Comparison of ENCODE assay signal across 1 cellular context in the genomic region with DNA sequence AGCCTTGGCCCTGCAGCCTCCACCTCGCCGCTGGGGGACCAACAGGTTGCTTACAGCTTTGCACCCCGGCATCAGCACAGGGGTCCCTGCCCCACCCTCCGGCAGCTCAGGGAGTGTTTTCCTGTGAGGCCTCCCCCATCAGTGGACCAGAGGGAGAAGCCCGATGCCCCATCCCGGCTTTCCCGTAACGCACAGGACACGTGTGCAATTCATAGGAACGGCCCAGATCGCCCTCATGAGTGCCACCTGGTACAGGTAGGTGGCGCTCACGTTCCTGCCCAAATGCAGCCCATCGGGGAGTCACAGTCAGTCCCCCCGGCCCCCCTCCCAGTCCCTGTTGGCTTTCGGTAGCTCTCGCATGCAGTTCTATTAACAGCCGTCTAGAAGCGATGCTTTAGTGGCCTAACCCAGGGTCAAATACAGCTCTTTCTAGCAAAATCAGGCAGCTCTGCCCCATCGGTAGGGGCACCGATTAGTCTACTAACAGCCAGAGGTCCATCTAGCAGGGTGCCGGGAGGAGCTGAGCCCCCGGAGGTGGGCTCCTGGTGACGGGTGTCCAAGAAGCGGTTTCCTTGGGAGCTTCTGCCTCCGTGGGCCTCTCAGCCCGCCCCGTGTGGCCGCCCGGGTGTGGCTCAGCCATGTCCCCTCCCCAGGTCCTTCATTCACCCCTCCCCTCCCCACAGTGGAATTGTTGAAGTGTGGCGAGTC.
TF ChIP-seq lines count a peak whose summit lies in the region.

No MANE protein-coding gene starts in this region.

TF ChIP-seq in K562, 482 proteins besides CTCF, POLR2A, EP300 and RAD21 (continued from another document and continues in another):
- TF ChIP-seq ZNF407 (IDR thresholded peaks at IDR 0.05; ENCODE audit: low read depth) (no peak), ELK3 (CRISPR knock-in tag; IDR thresholded peaks at IDR 0.05) (no peak), CC2D1A (IDR thresholded peaks at IDR 0.05) (no peak), RAD51 (IDR thresholded peaks at IDR 0.05; ENCODE audit: borderline replicate concordance, low read depth) (peak; percentile 23; the same call in 1 of the 2 replicates), JUN (IDR thresholded peaks at IDR 0.05; ENCODE audit: borderline replicate concordance, low read depth, low read length) (no peak), JUN (CRISPR knock-in tag; IDR thresholded peaks at IDR 0.05; ENCODE audit: borderline replicate concordance) (no peak), BRCA1 (IDR thresholded peaks at IDR 0.05) (no peak), BRCA1 (CRISPR knock-in tag; IDR thresholded peaks at IDR 0.05) (no peak), MTA3 (IDR thresholded peaks at IDR 0.05; ENCODE audit: borderline replicate concordance) (peak; percentile 19; the same call in 1 of the 2 replicates), MAZ (CRISPR knock-in tag; conservative IDR thresholded peaks at IDR 0.05 in 1 of 2, IDR thresholded peaks at IDR 0.05 in 1 of 2) (peak in 1 of 2 experiments; percentile 54; a peak in 1 of 4 replicates), ZNF766 (CRISPR knock-in tag; conservative IDR thresholded peaks at IDR 0.05) (no peak), RBM17 (IDR thresholded peaks at IDR 0.05; ENCODE audit: borderline replicate concordance, low read depth, low read length) (no peak), SREBF1 (IDR thresholded peaks at IDR 0.05; ENCODE audit: borderline replicate concordance, low read depth, low read length) (no peak), FUS (optimal IDR thresholded peaks at IDR 0.05; ENCODE audit: low read depth, low read length) (no peak), GTF2A2 (tag; IDR thresholded peaks at IDR 0.05) (no peak), HMG20A (CRISPR knock-in tag; conservative IDR thresholded peaks at IDR 0.05) (no peak), TRIM24 (IDR thresholded peaks at IDR 0.05) (no peak), PRMT5 (CRISPR knock-in tag; IDR thresholded peaks at IDR 0.05) (no peak), USF2 (CRISPR knock-in tag; IDR thresholded peaks at IDR 0.05) (peak; percentile 64), KLF1 (tag; IDR thresholded peaks at IDR 0.05) (no peak), RBM14 (IDR thresholded peaks at IDR 0.05; ENCODE audit: borderline replicate concordance, insufficient read depth, low read depth, low read length) (no peak), ETV5 (CRISPR knock-in tag; IDR thresholded peaks at IDR 0.05; ENCODE audit: low read depth) (no peak), POLR2G (IDR thresholded peaks at IDR 0.05; ENCODE audit: low read depth, low read length) (0 out of 2 replicates have a peak, but pooled peaks have one; percentile 15), TAF7 (tag; IDR thresholded peaks at IDR 0.05) (no peak), RBBP5 (IDR thresholded peaks at IDR 0.05; ENCODE audit: borderline replicate concordance, insufficient read depth, low read length, poor library complexity, severe bottlenecking) (no peak)
- TF ChIP-seq, protein P1, sequence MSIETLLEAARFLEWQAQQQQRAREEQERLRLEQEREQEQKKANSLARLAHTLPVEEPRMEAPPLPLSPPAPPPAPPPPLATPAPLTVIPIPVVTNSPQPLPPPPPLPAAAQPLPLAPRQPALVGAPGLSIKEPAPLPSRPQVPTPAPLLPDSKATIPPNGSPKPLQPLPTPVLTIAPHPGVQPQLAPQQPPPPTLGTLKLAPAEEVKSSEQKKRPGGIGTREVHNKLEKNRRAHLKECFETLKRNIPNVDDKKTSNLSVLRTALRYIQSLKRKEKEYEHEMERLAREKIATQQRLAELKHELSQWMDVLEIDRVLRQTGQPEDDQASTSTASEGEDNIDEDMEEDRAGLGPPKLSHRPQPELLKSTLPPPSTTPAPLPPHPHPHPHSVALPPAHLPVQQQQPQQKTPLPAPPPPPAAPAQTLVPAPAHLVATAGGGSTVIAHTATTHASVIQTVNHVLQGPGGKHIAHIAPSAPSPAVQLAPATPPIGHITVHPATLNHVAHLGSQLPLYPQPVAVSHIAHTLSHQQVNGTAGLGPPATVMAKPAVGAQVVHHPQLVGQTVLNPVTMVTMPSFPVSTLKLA (conservative IDR thresholded peaks at IDR 0.05) = 0 out of 4 replicates have a peak, but pooled peaks of 1 of the 2 experiments have one; percentile 31
- TF ChIP-seq, protein P2, sequence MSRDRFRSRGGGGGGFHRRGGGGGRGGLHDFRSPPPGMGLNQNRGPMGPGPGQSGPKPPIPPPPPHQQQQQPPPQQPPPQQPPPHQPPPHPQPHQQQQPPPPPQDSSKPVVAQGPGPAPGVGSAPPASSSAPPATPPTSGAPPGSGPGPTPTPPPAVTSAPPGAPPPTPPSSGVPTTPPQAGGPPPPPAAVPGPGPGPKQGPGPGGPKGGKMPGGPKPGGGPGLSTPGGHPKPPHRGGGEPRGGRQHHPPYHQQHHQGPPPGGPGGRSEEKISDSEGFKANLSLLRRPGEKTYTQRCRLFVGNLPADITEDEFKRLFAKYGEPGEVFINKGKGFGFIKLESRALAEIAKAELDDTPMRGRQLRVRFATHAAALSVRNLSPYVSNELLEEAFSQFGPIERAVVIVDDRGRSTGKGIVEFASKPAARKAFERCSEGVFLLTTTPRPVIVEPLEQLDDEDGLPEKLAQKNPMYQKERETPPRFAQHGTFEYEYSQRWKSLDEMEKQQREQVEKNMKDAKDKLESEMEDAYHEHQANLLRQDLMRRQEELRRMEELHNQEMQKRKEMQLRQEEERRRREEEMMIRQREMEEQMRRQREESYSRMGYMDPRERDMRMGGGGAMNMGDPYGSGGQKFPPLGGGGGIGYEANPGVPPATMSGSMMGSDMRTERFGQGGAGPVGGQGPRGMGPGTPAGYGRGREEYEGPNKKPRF (IDR thresholded peaks at IDR 0.05; ENCODE audit: low read depth, low read length) = no peak
- TF ChIP-seq, protein P3, sequence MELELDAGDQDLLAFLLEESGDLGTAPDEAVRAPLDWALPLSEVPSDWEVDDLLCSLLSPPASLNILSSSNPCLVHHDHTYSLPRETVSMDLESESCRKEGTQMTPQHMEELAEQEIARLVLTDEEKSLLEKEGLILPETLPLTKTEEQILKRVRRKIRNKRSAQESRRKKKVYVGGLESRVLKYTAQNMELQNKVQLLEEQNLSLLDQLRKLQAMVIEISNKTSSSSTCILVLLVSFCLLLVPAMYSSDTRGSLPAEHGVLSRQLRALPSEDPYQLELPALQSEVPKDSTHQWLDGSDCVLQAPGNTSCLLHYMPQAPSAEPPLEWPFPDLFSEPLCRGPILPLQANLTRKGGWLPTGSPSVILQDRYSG (tag; conservative IDR thresholded peaks at IDR 0.05; ENCODE audit: low read depth) = no peak
- TF ChIP-seq, protein P4, sequence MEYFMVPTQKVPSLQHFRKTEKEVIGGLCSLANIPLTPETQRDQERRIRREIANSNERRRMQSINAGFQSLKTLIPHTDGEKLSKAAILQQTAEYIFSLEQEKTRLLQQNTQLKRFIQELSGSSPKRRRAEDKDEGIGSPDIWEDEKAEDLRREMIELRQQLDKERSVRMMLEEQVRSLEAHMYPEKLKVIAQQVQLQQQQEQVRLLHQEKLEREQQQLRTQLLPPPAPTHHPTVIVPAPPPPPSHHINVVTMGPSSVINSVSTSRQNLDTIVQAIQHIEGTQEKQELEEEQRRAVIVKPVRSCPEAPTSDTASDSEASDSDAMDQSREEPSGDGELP (CRISPR knock-in tag; IDR thresholded peaks at IDR 0.05; ENCODE audit: borderline replicate concordance) = peak; percentile 44; the same call in 1 of the 2 replicates
- TF ChIP-seq, protein P5, sequence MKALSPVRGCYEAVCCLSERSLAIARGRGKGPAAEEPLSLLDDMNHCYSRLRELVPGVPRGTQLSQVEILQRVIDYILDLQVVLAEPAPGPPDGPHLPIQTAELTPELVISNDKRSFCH (CRISPR knock-in tag; IDR thresholded peaks at IDR 0.05) = no peak
- TF ChIP-seq, protein P5 (tag; IDR thresholded peaks at IDR 0.05) = no peak
- TF ChIP-seq, protein P6, sequence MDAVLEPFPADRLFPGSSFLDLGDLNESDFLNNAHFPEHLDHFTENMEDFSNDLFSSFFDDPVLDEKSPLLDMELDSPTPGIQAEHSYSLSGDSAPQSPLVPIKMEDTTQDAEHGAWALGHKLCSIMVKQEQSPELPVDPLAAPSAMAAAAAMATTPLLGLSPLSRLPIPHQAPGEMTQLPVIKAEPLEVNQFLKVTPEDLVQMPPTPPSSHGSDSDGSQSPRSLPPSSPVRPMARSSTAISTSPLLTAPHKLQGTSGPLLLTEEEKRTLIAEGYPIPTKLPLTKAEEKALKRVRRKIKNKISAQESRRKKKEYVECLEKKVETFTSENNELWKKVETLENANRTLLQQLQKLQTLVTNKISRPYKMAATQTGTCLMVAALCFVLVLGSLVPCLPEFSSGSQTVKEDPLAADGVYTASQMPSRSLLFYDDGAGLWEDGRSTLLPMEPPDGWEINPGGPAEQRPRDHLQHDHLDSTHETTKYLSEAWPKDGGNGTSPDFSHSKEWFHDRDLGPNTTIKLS (IDR thresholded peaks at IDR 0.05; ENCODE audit: borderline replicate concordance, low read depth) = 0 out of 2 replicates have a peak, but pooled peaks have one; percentile 18
